Comparison of ENCODE assay signal across 20 cellular contexts in genomic region chr3:37307321-37307720, GRCh38.
"Had no signal": no experiment of that assay in that cellular context is flagged by ENCODE, and none has a peak within 500 bp of the region (broad histone marks: within the 10 kb centered on the region; RNA-seq: fewer than 3 reads in every experiment).

No MANE protein-coding gene starts in this region.

- ATAC-seq: left colon, left ventricle myocardium superior, sciatic nerve had no signal

- H3K36me3 ChIP-seq: colonic mucosa had no signal

- H3K27me3 ChIP-seq: colonic mucosa, esophagus squamous epithelium, stomach, transverse colon had no signal

- H3K4me3 ChIP-seq: colonic mucosa, esophagus squamous epithelium, lung, skin epidermis, stomach, thoracic aorta, transverse colon had no signal

- DNase-seq: cerebellar nuclear complex; colonic mucosa; dermis blood vessel endothelial cell; esophagus squamous epithelium; immature natural killer cell; left colon; left ventricle myocardium superior; mesendoderm; naive B cell; nephron progenitor cell; posterior cingulate gyrus; stimulated activated CD4-positive, alpha-beta T cell treated with anti-CD3 and anti-CD28 coated beads, Interleukin-12 subunit alpha, Interleukin-12 subunit beta, amount 100 ng/mL, for 4 hours; stimulated activated naive CD4-positive, alpha-beta T cell; stomach; substantia nigra; transverse colon had no signal

- H3K27ac ChIP-seq: colonic mucosa, esophagus squamous epithelium, skin epidermis, stomach, thoracic aorta, transverse colon had no signal

- H3K9me3 ChIP-seq: colonic mucosa, esophagus squamous epithelium, stomach, thoracic aorta, transverse colon had no signal

- H3K4me1 ChIP-seq: colonic mucosa, esophagus squamous epithelium, transverse colon had no signal
